Comparison of ENCODE assay signal across 11 cellular contexts in the genomic region with DNA sequence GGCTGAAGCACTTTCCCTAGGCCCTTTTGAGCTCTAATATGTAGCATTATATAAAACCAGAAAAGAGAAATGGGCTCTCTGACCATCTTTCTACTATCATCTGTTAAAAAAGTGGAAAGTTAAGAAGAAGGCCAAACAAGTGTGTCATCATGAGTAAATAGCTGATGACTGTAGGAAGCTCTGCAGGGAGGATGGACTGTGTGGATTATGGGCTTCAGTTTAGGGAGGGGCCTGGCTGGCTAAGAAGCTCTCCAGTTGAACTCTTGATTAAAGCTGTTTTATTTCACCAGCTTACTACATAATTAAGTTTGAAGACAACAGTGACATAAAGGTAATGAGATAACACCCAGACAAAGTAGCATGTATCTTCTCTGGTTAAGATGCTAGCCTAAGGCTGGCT. TPM values are rescaled to one million over a fixed set of nuclear protein-coding genes. Genes with fewer than 3 reads are reported as not detected.
DNase-seq lines count a peak whose midpoint lies in the region; ATAC-seq, FAIRE-seq and TF ChIP-seq lines count a peak whose summit lies in the region.
"Had no signal": no experiment of that assay in that cellular context is flagged by ENCODE, and none has a peak within 500 bp of the region (broad histone marks: within the 10 kb centered on the region; RNA-seq: fewer than 3 reads in every experiment).

No MANE protein-coding gene starts in this region.

- TF ChIP-seq CTCF in cardiac fibroblast (IDR thresholded peaks at IDR 0.05; ENCODE audit: low read depth, low read length) (no peak), pancreas (IDR thresholded peaks at IDR 0.05) (no peak), BE2C (IDR thresholded peaks at IDR 0.05; ENCODE audit: low read depth, low read length) (no peak)

- H3K4me1 ChIP-seq in CD4-positive, alpha-beta memory T cell (ENCODE audit: insufficient read depth, low read length) = peaks cover 19% of the 10 kb centered on the region
- H3K4me1 ChIP-seq in naive thymus-derived CD4-positive, alpha-beta T cell (ENCODE audit: control insufficient read depth in 2 of 2, insufficient read depth in 2 of 2, low read length in 2 of 2) = peaks cover 11 to 20% of the 10 kb centered on the region in 2 donors
- H3K4me1 ChIP-seq in pancreas (peaks cover 0 to 6% (median 0%) of the 10 kb centered on the region in 3 donors), BE2C (peaks cover 18% of the 10 kb centered on the region)
- H3K4me1 ChIP-seq: parathyroid adenoma had no signal

- no peaks in the 10 kb centered on the region for H3K9me3 ChIP-seq in CD4-positive, alpha-beta memory T cell (ENCODE audit: control insufficient read depth in 1 of 2, low read length in 2 of 2)
- no peaks in the 10 kb centered on the region for H3K9me3 ChIP-seq in naive thymus-derived CD4-positive, alpha-beta T cell (ENCODE audit: control insufficient read depth in 2 of 3, low read length in 3 of 3)
- H3K9me3 ChIP-seq in pancreas = no peaks in the 10 kb centered on the region
- no peaks in the 10 kb centered on the region for H3K9me3 ChIP-seq in BE2C

- CTCF ChIA-PET in CD4-positive, alpha-beta memory T cell (lab: Charles Lee; ENCODE audit: partially characterized antibody) = interaction anchor here (0.6 to 1.3 kb wide), 3 partner anchors 12 to 892 kb away, joined by 3 read pairs; no protein-coding TSS in a partner anchor
- CTCF ChIA-PET in naive thymus-derived CD4-positive, alpha-beta T cell (lab: Charles Lee) = no interaction called here

- peak overlapping the region in 5 of 7 donors; percentile 8 to 92 (median 75) for H3K27ac Mint-ChIP-seq in CD4-positive, alpha-beta memory T cell
- peak overlapping the region in 8 of 9 donors; percentile 67 to 84 (median 77) for H3K27ac Mint-ChIP-seq in naive thymus-derived CD4-positive, alpha-beta T cell
- H3K27ac Mint-ChIP-seq: activated B cell treated with CpG ODN at 0.5 μM for 24 hours had no signal

- H3K27me3 Mint-ChIP-seq in CD4-positive, alpha-beta memory T cell = no peaks in the 10 kb centered on the region
- no peaks in the 10 kb centered on the region for H3K27me3 Mint-ChIP-seq in naive thymus-derived CD4-positive, alpha-beta T cell
- H3K27me3 Mint-ChIP-seq: activated B cell treated with CpG ODN at 0.5 μM for 24 hours had no signal

- no peak for ATAC-seq in naive thymus-derived CD4-positive, alpha-beta T cell
- ATAC-seq in pancreas = no peak

- no peak overlapping the region for H3K4me3 Mint-ChIP-seq in CD4-positive, alpha-beta memory T cell
- no peak overlapping the region for H3K4me3 Mint-ChIP-seq in naive thymus-derived CD4-positive, alpha-beta T cell
- H3K4me3 Mint-ChIP-seq: activated B cell treated with CpG ODN at 0.5 μM for 24 hours had no signal

- FAIRE-seq in pancreas (lab: Jason Lieb, UNC) = no peak

- peaks cover 17 to 30% (median 23%) of the 10 kb centered on the region in 4 donors for H3K4me1 Mint-ChIP-seq in CD4-positive, alpha-beta memory T cell
- peaks cover 8 to 31% (median 25%) of the 10 kb centered on the region in 7 donors for H3K4me1 Mint-ChIP-seq in naive thymus-derived CD4-positive, alpha-beta T cell

- POLR2A ChIA-PET in CD4-positive, alpha-beta memory T cell (lab: Charles Lee; ENCODE audit: partially characterized antibody) = no interaction called here
- POLR2A ChIA-PET in naive thymus-derived CD4-positive, alpha-beta T cell (lab: Charles Lee) = no interaction called here

- no peaks in the 10 kb centered on the region for H3K27me3 ChIP-seq in CD4-positive, alpha-beta memory T cell (ENCODE audit: insufficient read depth, low read length)
- no peaks in the 10 kb centered on the region for H3K27me3 ChIP-seq in naive thymus-derived CD4-positive, alpha-beta T cell (ENCODE audit: control insufficient read depth in 2 of 2, insufficient read depth in 2 of 2, low read length in 2 of 2)
- no peaks in the 10 kb centered on the region for H3K27me3 ChIP-seq in pancreas
- H3K27me3 ChIP-seq in BE2C = no peaks in the 10 kb centered on the region

- DNase-seq in CD4-positive, alpha-beta memory T cell = no peak
- DNase-seq in LHCN-M2 (ENCODE audit: low read depth) (peak; percentile 80), cardiac fibroblast (ENCODE audit: low read depth in 2 of 2) (peak; percentile 29 to 73), NK-92 (lab: John Stamatoyannopoulos, UW; ENCODE audit: unreplicated experiment) (no peak), pancreas (no peak), erythroblast (lab: John Stamatoyannopoulos, UW) (no peak), BE2C (no peak)
- no peak for DNase-seq in naive thymus-derived CD4-positive, alpha-beta T cell
- DNase-seq: activated B cell treated with CpG ODN at 0.5 μM for 24 hours, anterior cingulate cortex had no signal

- H3K36me3 Mint-ChIP-seq in CD4-positive, alpha-beta memory T cell = peaks cover 63 to 73% of the 10 kb centered on the region in 2 donors
- H3K36me3 Mint-ChIP-seq in naive thymus-derived CD4-positive, alpha-beta T cell = peaks cover 12 to 65% (median 37%) of the 10 kb centered on the region in 5 donors

- intact Hi-C loops in CD4-positive, alpha-beta memory T cell (cut with micrococcal nuclease) = no loop called here
- intact Hi-C loops in naive thymus-derived CD4-positive, alpha-beta T cell (cut with micrococcal nuclease) = no loop called here
- intact Hi-C loops in pancreas (cut with DNase I) = no loop called here

- H3K27ac ChIP-seq in CD4-positive, alpha-beta memory T cell (ENCODE audit: low read depth, low read length) = no peak overlapping the region
- peak overlapping the region; percentile 56 for H3K27ac ChIP-seq in naive thymus-derived CD4-positive, alpha-beta T cell (ENCODE audit: low read depth, low read length)
- no peak overlapping the region for H3K27ac ChIP-seq in pancreas
- H3K27ac ChIP-seq: parathyroid adenoma had no signal

- no peak overlapping the region for H3K4me3 ChIP-seq in CD4-positive, alpha-beta memory T cell (ENCODE audit: low read length in 2 of 2)
- no peak overlapping the region for H3K4me3 ChIP-seq in cardiac fibroblast (replicated peaks in 1 of 2; ENCODE audit: low read depth in 2 of 2, low read length in 2 of 2)
- H3K4me3 ChIP-seq in naive thymus-derived CD4-positive, alpha-beta T cell (ENCODE audit: low read length) = no peak overlapping the region
- no peak overlapping the region for H3K4me3 ChIP-seq in pancreas
- no peak overlapping the region for H3K4me3 ChIP-seq in BE2C (ENCODE audit: low read depth, low read length)

- peaks cover 29% of the 10 kb centered on the region for H3K36me3 ChIP-seq in CD4-positive, alpha-beta memory T cell (ENCODE audit: insufficient read depth, low read length)
- H3K36me3 ChIP-seq in naive thymus-derived CD4-positive, alpha-beta T cell (ENCODE audit: control insufficient read depth in 2 of 3, insufficient read depth in 3 of 3, low read length in 3 of 3) = peaks cover 6 to 35% (median 7%) of the 10 kb centered on the region in 3 experiments
- H3K36me3 ChIP-seq in pancreas = peaks cover 0 to 32% (median 6%) of the 10 kb centered on the region in 3 donors
- H3K36me3 ChIP-seq in BE2C = peaks cover 66% of the 10 kb centered on the region

- no peak for TF ChIP-seq POLR2A in erythroblast (IDR thresholded peaks at IDR 0.05; ENCODE audit: low read length)

- no peaks in the 10 kb centered on the region for H3K9me3 Mint-ChIP-seq in CD4-positive, alpha-beta memory T cell
- H3K9me3 Mint-ChIP-seq in naive thymus-derived CD4-positive, alpha-beta T cell = no peaks in the 10 kb centered on the region
- H3K9me3 Mint-ChIP-seq: activated B cell treated with CpG ODN at 0.5 μM for 24 hours had no signal

RNA-seq across cellular contexts. Expression of gene INTS14, which starts 30.6 kb away (rescaled TPM):
- total RNA-seq in CD4-positive, alpha-beta memory T cell = 10 to 100 TPM; 35.3 to 40.3 TPM
- 10 to 100 TPM; 27.1 to 31.2 TPM for polyA plus RNA-seq in CD4-positive, alpha-beta memory T cell
- total RNA-seq in LHCN-M2 (2014; rRNA removed) = 32.6 and 36.6 TPM in 2 replicates
- polyA plus RNA-seq in LHCN-M2 (2012) = 19.7 TPM
- 10 to 100 TPM; 19.1 to 38.3 (median 35.9) TPM for total RNA-seq in naive thymus-derived CD4-positive, alpha-beta T cell
- 10 to 100 TPM; 16.0 to 35.0 TPM for polyA plus RNA-seq in naive thymus-derived CD4-positive, alpha-beta T cell
- total RNA-seq in pancreas = 10 to 100 TPM; 11.8 to 19.8 (median 13.5) TPM
- 10 to 100 TPM; 11.0 to 25.0 TPM for polyA plus RNA-seq in pancreas
- polyA plus RNA-seq in BE2C (2012; ENCODE audit: insufficient read depth, insufficient read length, low read depth) = 49.4 TPM

RNA-seq across cellular contexts. Expression of gene SLC24A1, which starts 41.5 kb away (rescaled TPM):
- total RNA-seq in CD4-positive, alpha-beta memory T cell = 1 to 10 TPM; 6.3 to 8.2 TPM
- polyA plus RNA-seq in CD4-positive, alpha-beta memory T cell = 1 to 10 TPM in 1 of 2 donors, under 1 TPM in 1; 0.35 to 2.7 TPM
- total RNA-seq in LHCN-M2 (2014; rRNA removed) (7.1 and 9.3 TPM in 2 replicates), pancreas (1 to 10 TPM; 1.9 to 5.8 (median 4.5) TPM)
- 5.6 TPM for polyA plus RNA-seq in LHCN-M2 (2012)
- total RNA-seq in naive thymus-derived CD4-positive, alpha-beta T cell = 1 to 10 TPM; 4.1 to 5.6 (median 5.2) TPM
- 1 to 10 TPM; 1.9 to 3.6 TPM for polyA plus RNA-seq in naive thymus-derived CD4-positive, alpha-beta T cell
- polyA plus RNA-seq in pancreas = 1 to 10 TPM; 1.9 to 2.7 TPM
- polyA plus RNA-seq in BE2C (2012; ENCODE audit: insufficient read depth, insufficient read length, low read depth) = 3.8 TPM

RNA-seq across cellular contexts. Expression of gene HACD3, which starts 50.0 kb away (rescaled TPM):
- total RNA-seq in CD4-positive, alpha-beta memory T cell = 10 to 100 TPM; 23.1 to 23.8 TPM
- 10 to 100 TPM; 35.6 to 35.9 TPM for polyA plus RNA-seq in CD4-positive, alpha-beta memory T cell
- 137 and 144 TPM in 2 replicates for total RNA-seq in LHCN-M2 (2014; rRNA removed)
- 61.4 TPM for polyA plus RNA-seq in LHCN-M2 (2012)
- total RNA-seq in naive thymus-derived CD4-positive, alpha-beta T cell = 10 to 100 TPM; 18.3 to 30.0 (median 23.9) TPM
- polyA plus RNA-seq in naive thymus-derived CD4-positive, alpha-beta T cell = 10 to 100 TPM; 29.6 to 34.4 TPM
- total RNA-seq in pancreas = 10 to 100 TPM; 12.6 to 27.2 (median 17.7) TPM
- polyA plus RNA-seq in pancreas = 10 to 100 TPM in 1 of 2 donors, 1 to 10 TPM in 1; 4.9 to 28.8 TPM
- 88.6 TPM for polyA plus RNA-seq in BE2C (2012; ENCODE audit: insufficient read depth, insufficient read length, low read depth)

Comparison
In these comparisons a context has a peak if more than half of its experiments do, and no peak if none do; other contexts are left out.
1. DNase-seq: peak in LHCN-M2 (single experiment) and cardiac fibroblast (2 of 2); none in CD4-positive, alpha-beta memory T cell (0 of 5), naive thymus-derived CD4-positive, alpha-beta T cell (0 of 9), NK-92 (single experiment), pancreas (0 of 6), erythroblast (0 of 2) and BE2C (single experiment).